ENCODE assay signal across 8 cellular contexts in genomic region chr2:120344214-120344990, GRCh38. TPM values are rescaled to one million over a fixed set of nuclear protein-coding genes. Genes with fewer than 3 reads are reported as not detected.
DNase-seq lines count a peak whose midpoint lies in the region; ATAC-seq and TF ChIP-seq lines count a peak whose summit lies in the region.

No MANE protein-coding gene starts in this region.

- intact Hi-C loops in right cardiac atrium (cut with DNase I) = loop anchor here in 3 of 4 donors (5.0 to 10.0 kb wide), 5 partner anchors 170 to 740 kb away; no protein-coding TSS in a partner anchor

- H3K9me3 Mint-ChIP-seq in stimulated activated effector memory CD8-positive, alpha-beta T cell treated with anti-CD3 and anti-CD28 coated beads, Interleukin-12 subunit alpha, Interleukin-12 subunit beta, amount 100 ng/mL, for 72 hours = no peaks in the 10 kb centered on the region

- H3K4me1 Mint-ChIP-seq in stimulated activated effector memory CD8-positive, alpha-beta T cell treated with anti-CD3 and anti-CD28 coated beads, Interleukin-12 subunit alpha, Interleukin-12 subunit beta, amount 100 ng/mL, for 72 hours = peaks cover 22% of the 10 kb centered on the region

- peak overlapping the region; percentile 49 for H3K4me3 Mint-ChIP-seq in stimulated activated effector memory CD8-positive, alpha-beta T cell treated with anti-CD3 and anti-CD28 coated beads, Interleukin-12 subunit alpha, Interleukin-12 subunit beta, amount 100 ng/mL, for 72 hours

- peak in 2 of 3 experiments; percentile 73 to 85 for DNase-seq in NCI-H1417 (lab: John Stamatoyannopoulos, UW)
- DNase-seq in NCI-H1417 treated with DMSO at 0.1 percent for 48 hours (lab: John Stamatoyannopoulos, UW) = no peak
- DNase-seq in WERI-Rb-1 = peak; percentile 50
- DNase-seq in right cardiac atrium = peak; percentile 50 to 81 (median 80)
- peak in 1 of 2 donors; percentile 50 for DNase-seq in stimulated activated effector memory CD8-positive, alpha-beta T cell treated with anti-CD3 and anti-CD28 coated beads, Interleukin-12 subunit alpha, Interleukin-12 subunit beta, amount 100 ng/mL, for 72 hours (ENCODE audit: low spot score in 2 of 2)
- DNase-seq in activated gamma-delta T cell (lab: John Stamatoyannopoulos, UW) = no peak
- no peak for DNase-seq in SKM-1 (lab: John Stamatoyannopoulos, UW; ENCODE audit: unreplicated experiment)

- H3K27ac ChIP-seq in WERI-Rb-1 (no peak overlapping the region), right cardiac atrium (ENCODE audit: low read length) (no peak overlapping the region)

- peaks cover 1% of the 10 kb centered on the region for H3K4me1 ChIP-seq in right cardiac atrium (ENCODE audit: control insufficient read depth, insufficient read depth, low read length)

- H3K27ac Mint-ChIP-seq in stimulated activated effector memory CD8-positive, alpha-beta T cell treated with anti-CD3 and anti-CD28 coated beads, Interleukin-12 subunit alpha, Interleukin-12 subunit beta, amount 100 ng/mL, for 72 hours = no peak overlapping the region

- whole genome bisulfite sequencing in right cardiac atrium = 2% methylated on average over 79 of the region's 79 CpGs

- H3K4me3 ChIP-seq in WERI-Rb-1 (ENCODE audit: low read depth, low read length) = peak overlapping the region; percentile 31
- peak overlapping the region; percentile 71 for H3K4me3 ChIP-seq in right cardiac atrium (ENCODE audit: low read length)

- TF ChIP-seq CTCF in WERI-Rb-1 (IDR thresholded peaks at IDR 0.05; ENCODE audit: low read depth, low read length) = no peak

- H3K36me3 ChIP-seq in WERI-Rb-1 = no peaks in the 10 kb centered on the region

- H3K27me3 ChIP-seq in WERI-Rb-1 (ENCODE audit: insufficient read depth, low read depth, severe bottlenecking) = peaks cover 29% of the 10 kb centered on the region
- H3K27me3 ChIP-seq in right cardiac atrium (ENCODE audit: control insufficient read depth, insufficient read depth) = no peaks in the 10 kb centered on the region

- H3K36me3 Mint-ChIP-seq in stimulated activated effector memory CD8-positive, alpha-beta T cell treated with anti-CD3 and anti-CD28 coated beads, Interleukin-12 subunit alpha, Interleukin-12 subunit beta, amount 100 ng/mL, for 72 hours = no peaks in the 10 kb centered on the region

- H3K9me3 ChIP-seq in WERI-Rb-1 (ENCODE audit: severe bottlenecking) = no peaks in the 10 kb centered on the region
- no peaks in the 10 kb centered on the region for H3K9me3 ChIP-seq in right cardiac atrium (ENCODE audit: control insufficient read depth, low read length)

- ATAC-seq in right cardiac atrium = peak; percentile 31 to 46
- no peak for ATAC-seq in stimulated activated effector memory CD8-positive, alpha-beta T cell treated with anti-CD3 and anti-CD28 coated beads, Interleukin-12 subunit alpha, Interleukin-12 subunit beta, amount 100 ng/mL, for 72 hours
- no peak for ATAC-seq in GM19324 (IDR thresholded peaks at IDR 0.05; ENCODE audit: low FRiP score, unreplicated experiment)

RNA-seq across cellular contexts. Expression of gene INHBB, which starts 1.5 kb away (rescaled TPM):
- 1 to 10 TPM; 1.4 to 2.5 (median 2.0) TPM for total RNA-seq in right cardiac atrium
- polyA plus RNA-seq in right cardiac atrium = 2.4 TPM

Comparison
In these comparisons a context has a peak if more than half of its experiments do, and no peak if none do; other contexts are left out.
1. DNase-seq: peak in NCI-H1417 (2 of 3), WERI-Rb-1 (single experiment) and right cardiac atrium (3 of 3); none in NCI-H1417 treated with DMSO at 0.1 percent for 48 hours (single experiment), activated gamma-delta T cell (single experiment) and SKM-1 (single experiment).
2. ATAC-seq: peak in right cardiac atrium (2 of 2); none in stimulated activated effector memory CD8-positive, alpha-beta T cell treated with anti-CD3 and anti-CD28 coated beads, Interleukin-12 subunit alpha, Interleukin-12 subunit beta, amount 100 ng/mL, for 72 hours (single experiment) and GM19324 (single experiment).